ENCODE assay signal across 8 cellular contexts in the genomic region with DNA sequence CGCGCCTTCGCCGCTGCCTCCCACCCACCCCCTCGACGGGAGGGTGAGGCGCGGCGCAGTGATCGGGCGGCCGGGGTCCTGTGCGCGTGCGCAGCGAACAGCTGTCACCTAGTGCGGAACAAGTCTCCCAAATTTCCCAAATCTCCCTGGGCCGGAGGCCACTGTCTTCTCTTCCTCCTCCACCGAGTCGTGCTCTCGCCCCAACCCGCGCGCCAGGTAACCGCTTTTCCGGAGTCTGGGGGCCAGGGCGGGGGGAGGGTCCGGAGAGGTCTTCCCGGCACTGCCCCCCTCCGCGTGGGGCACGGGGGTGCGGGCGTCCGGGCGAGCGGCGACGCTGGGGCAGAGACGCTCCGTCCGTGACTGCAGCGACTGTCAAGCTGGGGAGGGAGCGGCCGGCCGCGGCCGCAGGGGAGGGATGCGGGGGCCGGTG. TPM values are rescaled to one million over a fixed set of nuclear protein-coding genes. Genes with fewer than 3 reads are reported as not detected.
DNase-seq lines count a peak whose midpoint lies in the region; ATAC-seq, FAIRE-seq and TF ChIP-seq lines count a peak whose summit lies in the region.

No MANE protein-coding gene starts in this region.

- peak overlapping the region; percentile 90 for H3K27ac ChIP-seq in C4-2B
- peak overlapping the region; percentile 96 for H3K27ac ChIP-seq in GM12878 (ENCODE audit: control insufficient read depth, insufficient read depth)
- H3K27ac ChIP-seq in temporal lobe (ENCODE audit: low read depth, low read length) = peak overlapping the region; percentile 93

- H3K36me3 ChIP-seq in GM12878 (ENCODE audit: control insufficient read depth in 2 of 2, insufficient read depth in 2 of 2, low read length in 1 of 2) = no peaks in the 10 kb centered on the region
- no peaks in the 10 kb centered on the region for H3K36me3 ChIP-seq in kidney epithelial cell (ENCODE audit: control insufficient read depth, insufficient read depth, low read length)

- H4K20me1 ChIP-seq in GM12878 (ENCODE audit: control insufficient read depth, insufficient read depth) = no peaks in the 10 kb centered on the region

- DNase-seq in GM12878 (ENCODE audit: low read depth, low spot score) = no peak
- no peak for DNase-seq in kidney epithelial cell (ENCODE audit: low read depth)
- no peak for DNase-seq in RKO (ENCODE audit: low spot score)
- DNase-seq in CD1c-positive myeloid dendritic cell (ENCODE audit: extremely low spot score) = no peak

- under 1% methylated on average over 31 of the region's 50 CpGs for WGBS in GM12878 (ENCODE audit: insufficient coverage, insufficient replicate concordance, low lambda C conversion rate, missing lambda C conversion rate)

- peak; percentile 28 for ATAC-seq in GM19455 (IDR thresholded peaks at IDR 0.05; ENCODE audit: unreplicated experiment)
- ATAC-seq in HG03457 (IDR thresholded peaks at IDR 0.05; ENCODE audit: unreplicated experiment) = peak; percentile 3
- peak; percentile 68 for ATAC-seq in GM12878

- peak overlapping the region; percentile 90 for H3K9ac ChIP-seq in GM12878 (ENCODE audit: control insufficient read depth, insufficient read depth, low read length)

- TF ChIP-seq POLR2A in GM12878 (IDR thresholded peaks at IDR 0.05; ENCODE audit: low read depth, low read length) = no peak

- H3K9me3 ChIP-seq in GM12878 (replicated peaks; ENCODE audit: control insufficient read depth, insufficient read depth, low read length) = no peaks in the 10 kb centered on the region; the same call in 2 of the 3 replicates

- in situ Hi-C loops in GM12878 (cut with MboI) = no loop called here

- POLR2A ChIA-PET in GM12878 (lab: Charles Lee) = interaction anchor here (0.6 to 2.7 kb wide), 13 partner anchors 8 to 136 kb away, joined by 3 to 12 read pairs (median 3); no protein-coding TSS in a partner anchor

- H3K79me2 ChIP-seq in GM12878 (ENCODE audit: control insufficient read depth, insufficient read depth, low read length) = peaks cover 52% of the 10 kb centered on the region

- TF ChIP-seq EP300 in GM12878 (IDR thresholded peaks at IDR 0.05; ENCODE audit: borderline replicate concordance in 1 of 2, control insufficient read depth in 1 of 2, low read depth in 2 of 2, low read length in 2 of 2) = no peak

- intact Hi-C loops in GM12878 (cut with micrococcal nuclease; ENCODE audit: unreplicated experiment) = loop anchor here (2.0 to 5.0 kb wide), 4 partner anchors 56 to 343 kb away; no protein-coding TSS in a partner anchor

- H2AFZ ChIP-seq in GM12878 (ENCODE audit: control insufficient read depth, low read depth, low read length) = peak overlapping the region; percentile 97

- peaks cover 6% of the 10 kb centered on the region for H3K4me1 ChIP-seq in GM12878 (ENCODE audit: control insufficient read depth, insufficient read depth, low read length)

- BruUV-seq in GM12878 (replicated peaks; lab: Mats Ljungman, UMichigan) = no TSS peak

- RAD21 ChIA-PET in GM12878 (lab: Charles Lee; ENCODE audit: unreplicated experiment) = interaction anchor here (1.2 to 3.5 kb wide), 3 partner anchors 42 to 125 kb away, joined by 4 to 18 read pairs (median 15); no protein-coding TSS in a partner anchor

- TF ChIP-seq CTCF in C4-2B (conservative IDR thresholded peaks at IDR 0.05) (no peak), GM12878 (IDR thresholded peaks at IDR 0.05 in 2 of 3, conservative IDR thresholded peaks at IDR 0.05 in 1 of 3; ENCODE audit: control insufficient read depth in 2 of 3, extremely low read depth in 1 of 3, insufficient read depth in 1 of 3, low read depth in 3 of 3, low read length in 3 of 3) (no peak), kidney epithelial cell (IDR thresholded peaks at IDR 0.05; ENCODE audit: insufficient read depth, low read length, poor library complexity, severe bottlenecking) (no peak)

- H3K4me3 ChIP-seq in GM12878 (peak overlapping the region; percentile 76), kidney epithelial cell (ENCODE audit: low read depth, low read length) (peak overlapping the region; percentile 69)

- no peaks in the 10 kb centered on the region for H3K27me3 ChIP-seq in GM12878 (replicated peaks in 1 of 2; ENCODE audit: control insufficient read depth in 2 of 2, insufficient read depth in 2 of 2, low read length in 1 of 2)
- H3K27me3 ChIP-seq in kidney epithelial cell (ENCODE audit: control insufficient read depth, insufficient read depth, low read length) = no peaks in the 10 kb centered on the region

- TF ChIP-seq RAD21 in GM12878 (IDR thresholded peaks at IDR 0.05; ENCODE audit: insufficient read depth, low read depth, low read length) = no peak

- SMC1A ChIA-PET in GM12878 (lab: Charles Lee; ENCODE audit: uncharacterized antibody, unreplicated experiment) = interaction anchor here (0.7 to 3.2 kb wide), 5 partner anchors 8 to 183 kb away, joined by 3 to 20 read pairs (median 4); no protein-coding TSS in a partner anchor

- CTCF ChIA-PET in GM12878 (lab: Yijun Ruan, JAX) = interaction anchor here (1.9 kb wide), 1 partner anchor 173 kb away, joined by 6 read pairs; no protein-coding TSS in a partner anchor

- peak overlapping the region; percentile 14 for H3K4me2 ChIP-seq in GM12878 (ENCODE audit: control insufficient read depth, insufficient read depth)

- FAIRE-seq in GM12878 (lab: Jason Lieb, UNC) = no peak

TF ChIP-seq in GM12878, 131 proteins besides CTCF, POLR2A, EP300 and RAD21:
- TF ChIP-seq KDM1A (IDR thresholded peaks at IDR 0.05; ENCODE audit: borderline replicate concordance) (no peak), YY1 (IDR thresholded peaks at IDR 0.05; ENCODE audit: low read depth, low read length) (no peak), EZH2 (IDR thresholded peaks at IDR 0.05; ENCODE audit: borderline replicate concordance, control insufficient read depth, low read depth, low read length) (no peak), EGR1 (IDR thresholded peaks at IDR 0.05; ENCODE audit: borderline replicate concordance in 1 of 2, low read depth in 2 of 2, low read length in 2 of 2) (peak in 1 of 2 experiments; percentile 56; a peak in 2 of 3 replicates), TCF3 (IDR thresholded peaks at IDR 0.05; ENCODE audit: borderline replicate concordance, insufficient read depth, low read depth, low read length) (0 out of 2 replicates have a peak, but pooled peaks have one; percentile 3), IKZF1 (conservative IDR thresholded peaks at IDR 0.05) (peak; percentile 84), NRF1 (conservative IDR thresholded peaks at IDR 0.05; ENCODE audit: low read depth, low read length) (peak; percentile 78), NKRF (conservative IDR thresholded peaks at IDR 0.05) (peak; percentile 15; the same call in 1 of the 2 replicates)
- TF ChIP-seq, protein P1, sequence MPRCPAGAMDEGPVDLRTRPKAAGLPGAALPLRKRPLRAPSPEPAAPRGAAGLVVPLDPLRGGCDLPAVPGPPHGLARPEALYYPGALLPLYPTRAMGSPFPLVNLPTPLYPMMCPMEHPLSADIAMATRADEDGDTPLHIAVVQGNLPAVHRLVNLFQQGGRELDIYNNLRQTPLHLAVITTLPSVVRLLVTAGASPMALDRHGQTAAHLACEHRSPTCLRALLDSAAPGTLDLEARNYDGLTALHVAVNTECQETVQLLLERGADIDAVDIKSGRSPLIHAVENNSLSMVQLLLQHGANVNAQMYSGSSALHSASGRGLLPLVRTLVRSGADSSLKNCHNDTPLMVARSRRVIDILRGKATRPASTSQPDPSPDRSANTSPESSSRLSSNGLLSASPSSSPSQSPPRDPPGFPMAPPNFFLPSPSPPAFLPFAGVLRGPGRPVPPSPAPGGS (IDR thresholded peaks at IDR 0.05; ENCODE audit: borderline replicate concordance, insufficient read depth, low read depth, low read length, poor library complexity, severe bottlenecking) = peak; percentile 5

RNA-seq across cellular contexts. Expression of gene KDM4C, which starts 0.2 kb away (rescaled TPM):
- total RNA-seq in GM12878 (2013; cell fraction: nucleolus; rRNA removed) = 379 and 393 TPM in 2 replicates
- total RNA-seq in GM12878 (2014; rRNA removed) = 22.7 and 29.9 TPM in 2 replicates
- total RNA-seq in GM12878 (2014; rRNA removed; fragmentation: Illumina TruSeq; extraction: Trizol) = 27.3 and 28.7 TPM in 2 replicates
- 22.9 and 24.6 TPM in 2 replicates for total RNA-seq in GM12878 (2021)
- polyA plus RNA-seq in GM12878 (2011; ENCODE audit: low read depth) = 20.1 TPM
- polyA plus RNA-seq in GM12878 (2011; rRNA removed) = 41.2 and 49.5 TPM in 2 replicates
- polyA plus RNA-seq in GM12878 (2011; cell fraction: cytosol; rRNA removed) = 26.1 and 28.5 TPM in 2 replicates
- 112 and 130 TPM in 2 replicates for polyA plus RNA-seq in GM12878 (2011; cell fraction: nucleus; rRNA removed)
- polyA plus RNA-seq in GM12878 (2012) = 19.4 and 24.5 TPM in 2 replicates
- 20.0 and 23.0 TPM in 2 replicates for polyA plus RNA-seq in GM12878 (2014; fragmentation: Illumina TruSeq; extraction: Trizol)
- 10 to 100 TPM in 1 of 2 experiments, 1 to 10 TPM in 1; 6.8 to 11.7 TPM for polyA plus RNA-seq in GM12878 (2014; fragmentation: Nextera tagmentation; extraction: Ambion mirVana)
- polyA plus RNA-seq in GM12878 (2014; rRNA removed) = 20.2 and 24.0 TPM in 2 replicates
- 10 to 100 TPM; 18.6 to 20.0 TPM for polyA plus RNA-seq in GM12878 (2016; fragmentation: Nextera tagmentation; extraction: Ambion mirVana)
- 182 and 211 TPM in 2 replicates for polyA minus RNA-seq in GM12878 (2011; rRNA and poly(A)+ RNA removed)
- polyA minus RNA-seq in GM12878 (2011; cell fraction: cytosol; rRNA and poly(A)+ RNA removed) = 25.1 and 27.6 TPM in 2 replicates
- polyA minus RNA-seq in GM12878 (2011; cell fraction: nucleus; rRNA and poly(A)+ RNA removed) = 258 and 336 TPM in 2 replicates
- total RNA-seq in kidney epithelial cell = 14.7 and 15.1 TPM in 2 replicates
- total RNA-seq in temporal lobe = 33.9 TPM

Comparison
In these comparisons a context has a peak if more than half of its experiments do, and no peak if none do; other contexts are left out.
1. ATAC-seq: peak in every context shown above with its lines; median percentile 68 in GM12878; 28 in GM19455; 3 in HG03457.